Comparison of ENCODE assay signal across 9 cellular contexts in genomic region chr11:102110761-102111010, GRCh38. TPM values are rescaled to one million over a fixed set of nuclear protein-coding genes. Genes with fewer than 3 reads are reported as not detected.
DNase-seq lines count a peak whose midpoint lies in the region; ATAC-seq, FAIRE-seq and TF ChIP-seq lines count a peak whose summit lies in the region.
"Had no signal": no experiment of that assay in that cellular context is flagged by ENCODE, and none has a peak within 500 bp of the region (broad histone marks: within the 10 kb centered on the region; RNA-seq: fewer than 3 reads in every experiment).

No MANE protein-coding gene starts in this region.

- no peaks in the 10 kb centered on the region for H3K9me2 ChIP-seq in HCT116 (ENCODE audit: insufficient read depth)

- peaks cover 42% of the 10 kb centered on the region for H3K4me1 Mint-ChIP-seq in WTC11

- H3K27me3 ChIP-seq in HCT116 (ENCODE audit: insufficient read depth, low read length) (no peaks in the 10 kb centered on the region), testis (no peaks in the 10 kb centered on the region)

- H3K9ac ChIP-seq in HCT116 (ENCODE audit: low read length): peak overlapping the region; percentile 96

- no peaks in the 10 kb centered on the region for H3K9me3 ChIP-seq in HCT116 (ENCODE audit: control insufficient read depth in 1 of 2, insufficient read depth in 1 of 2, low read depth in 1 of 2, low read length in 2 of 2)
- peaks cover 3% of the 10 kb centered on the region for H3K9me3 ChIP-seq in iPS-18c (ENCODE audit: control insufficient read depth, insufficient read depth, low read length)
- H3K9me3 ChIP-seq in testis: no peaks in the 10 kb centered on the region

- H3K27ac Mint-ChIP-seq in WTC11: no peak overlapping the region; the same call in 1 of the 2 replicates

- H3K27me3 Mint-ChIP-seq in WTC11 (ENCODE audit: low read depth): no peaks in the 10 kb centered on the region

- no peaks in the 10 kb centered on the region for H4K20me1 ChIP-seq in HCT116 (ENCODE audit: insufficient read depth)

- H3K79me2 ChIP-seq in HCT116 (ENCODE audit: insufficient read depth, low read length): peaks cover 50% of the 10 kb centered on the region

- peaks cover 38 to 58% of the 10 kb centered on the region in 2 experiments for H3K4me1 ChIP-seq in HCT116 (ENCODE audit: control insufficient read depth in 1 of 2, insufficient read depth in 2 of 2, low read length in 2 of 2)
- peaks cover 11% of the 10 kb centered on the region for H3K4me1 ChIP-seq in testis

- H2AFZ ChIP-seq in HCT116 (ENCODE audit: low read depth, low read length, poor library complexity, severe bottlenecking): no peak overlapping the region

- BruUV-seq in HCT116 (replicated peaks; lab: Mats Ljungman, UMichigan): no TSS peak

- peaks cover 3% of the 10 kb centered on the region; the same call in 1 of the 2 replicates for H3K9me3 Mint-ChIP-seq in WTC11

- CTCF ChIA-PET in HCT116 (lab: Charles Lee) (no interaction called here), WTC11 (lab: Charles Lee) (interaction anchor here (0.9 kb wide), 1 partner anchor 158 kb away, joined by 5 read pairs; no protein-coding TSS in a partner anchor)

- H3K36me3 Mint-ChIP-seq in WTC11: no peaks in the 10 kb centered on the region; the same call in none of the 2 replicates

- H3K4me3 Mint-ChIP-seq in WTC11: peak overlapping the region; percentile 92

- TF ChIP-seq POLR2A in HCT116 (IDR thresholded peaks at IDR 0.05; ENCODE audit: borderline replicate concordance, extremely low read depth, insufficient read depth, insufficient read length) (no peak), testis (IDR thresholded peaks at IDR 0.05) (no peak)

- TF ChIP-seq CTCF in HCT116 (IDR thresholded peaks at IDR 0.05 in 2 of 3, conservative IDR thresholded peaks at IDR 0.05 in 1 of 3; ENCODE audit: borderline replicate concordance in 1 of 3, insufficient read depth in 1 of 3, low read depth in 2 of 3, low read length in 2 of 3): no peak
- no peak for TF ChIP-seq CTCF in WTC11 (IDR thresholded peaks at IDR 0.05)
- TF ChIP-seq CTCF in testis (IDR thresholded peaks at IDR 0.05): no peak

- RAD21 ChIA-PET in HCT116 (lab: Charles Lee; ENCODE audit: low non-redundant PET in 1 of 2, low total read pairs in 2 of 2, uncharacterized antibody in 2 of 2, unreplicated experiment in 2 of 2): interaction anchor here in 1 of 2 experiments (0.7 kb wide), 1 partner anchor 1423 kb away, joined by 3 read pairs; no protein-coding TSS in a partner anchor

- intact Hi-C loops in HCT116 (cut with micrococcal nuclease): loop anchor here (5.0 kb wide), 3 partner anchors 62 to 157 kb away; no protein-coding TSS in a partner anchor
- intact Hi-C loops in testis (cut with DNase I; ENCODE audit: low total_unique reads): no loop called here

- H3K4me2 ChIP-seq in HCT116 (ENCODE audit: low read length): peak overlapping the region; percentile 91

- TF ChIP-seq RAD21 in HCT116 (IDR thresholded peaks at IDR 0.05; ENCODE audit: low read depth): no peak

- 3% methylated on average over 23 of the region's 31 CpGs; no CpG with 5 or more reads in 1 of the 2 donors for WGBS in testis, 2 donors

- ATAC-seq in HCT116: no peak
- no peak for ATAC-seq in WTC11

- DNase-seq in COR-L47 (lab: John Stamatoyannopoulos, UW) (peak; percentile 4), HCT116 (ENCODE audit: low read depth, low spot score) (no peak), WTC11 (ENCODE audit: low spot score) (no peak), testis (no peak), NCI-H1105 treated with DMSO at 0.1 percent for 48 hours (lab: John Stamatoyannopoulos, UW) (no peak), HuH-7 (ENCODE audit: low spot score) (no peak), GM19239 (ENCODE audit: insufficient read length, low spot score) (no peak)

- POLR2A ChIA-PET in HCT116 (lab: Charles Lee): interaction anchor here (1.1 kb wide), 1 partner anchor 132 kb away, joined by 6 read pairs; no protein-coding TSS in a partner anchor
- POLR2A ChIA-PET in WTC11 (lab: Charles Lee): interaction anchor here (0.7 to 1.0 kb wide), 3 partner anchors 63 to 159 kb away, joined by 3 to 5 read pairs (median 3); no protein-coding TSS in a partner anchor

- FAIRE-seq in GM19239 (lab: Jason Lieb, UNC): no peak
- FAIRE-seq: endometrium had no signal

- H3K27ac ChIP-seq in HCT116 (ENCODE audit: low read depth, low read length) (peak overlapping the region; percentile 100), testis (peak overlapping the region; percentile 96 to 98)

- H3K4me3 ChIP-seq in HCT116 (replicated peaks in 1 of 2; ENCODE audit: low read depth in 1 of 2, low read length in 2 of 2) (peak overlapping the region; percentile 82 to 83), iPS-18c (ENCODE audit: insufficient read depth, low read depth, low read length) (peak overlapping the region; percentile 71), testis (peak overlapping the region; percentile 78 to 94)

- H3K36me3 ChIP-seq in HCT116 (ENCODE audit: control insufficient read depth in 1 of 2, insufficient read depth in 2 of 2, low read length in 2 of 2): peaks cover 0 to 7% of the 10 kb centered on the region in 2 experiments; a peak in 1 of 4 replicates
- no peaks in the 10 kb centered on the region for H3K36me3 ChIP-seq in testis (ENCODE audit: low read depth, missing control alignments)

TF ChIP-seq in HCT116, 20 proteins besides CTCF, POLR2A, EP300 and RAD21:
- TF ChIP-seq POLR2AphosphoS5 (IDR thresholded peaks at IDR 0.05; ENCODE audit: low read depth, low read length) (peak; percentile 41; the same call in 1 of the 2 replicates), ATF3 (IDR thresholded peaks at IDR 0.05) (no peak), TCF7L2 (IDR thresholded peaks at IDR 0.05; ENCODE audit: borderline replicate concordance, extremely low read depth, insufficient read depth, insufficient read length) (no peak)

TF ChIP-seq in WTC11, 78 proteins besides CTCF, POLR2A, EP300 and RAD21:
- TF ChIP-seq ZNF425 (CRISPR knock-in tag; conservative IDR thresholded peaks at IDR 0.05) (no peak), EMX1 (CRISPR knock-in tag; IDR thresholded peaks at IDR 0.05) (no peak), ZNF423 (CRISPR knock-in tag; IDR thresholded peaks at IDR 0.05) (peak; percentile 67; the same call in 1 of the 2 replicates), ERG (CRISPR knock-in tag; IDR thresholded peaks at IDR 0.05) (peak; percentile 19; the same call in 1 of the 2 replicates), ETV6 (CRISPR knock-in tag; IDR thresholded peaks at IDR 0.05) (no peak)

RNA-seq across cellular contexts. Expression of gene YAP1, which starts 0.4 kb away (rescaled TPM):
- total RNA-seq in HCT116 (2021; ENCODE audit: unreplicated experiment) (88.6 TPM), WTC11 (2021) (88.7 to 101 TPM (median 98.9 TPM) in 3 replicates), testis (100 to 1,000 TPM; 110 to 144 TPM)
- 62.8 and 64.2 TPM in 2 replicates for polyA plus RNA-seq in HCT116 (2012)
- polyA plus RNA-seq in testis (ENCODE audit: insufficient read depth, low read depth, low replicate concordance): 44.2 TPM
